In genomic region chr4:41613362-41613761, GRCh38 we compare ENCODE assay signal across 13 cellular contexts.
DNase-seq lines count a peak whose midpoint lies in the region; ATAC-seq and TF ChIP-seq lines count a peak whose summit lies in the region.
"Had no signal": no experiment of that assay in that cellular context is flagged by ENCODE, and none has a peak within 500 bp of the region (broad histone marks: within the 10 kb centered on the region; RNA-seq: fewer than 3 reads in every experiment).

No MANE protein-coding gene starts in this region.

- BruUV-seq in Caco-2 (replicated peaks; lab: Mats Ljungman, UMichigan) = no TSS peak

- H3K27me3 ChIP-seq in Caco-2 (replicated peaks; ENCODE audit: control insufficient read depth, insufficient read depth, low read length) (no peaks in the 10 kb centered on the region), left lung (no peaks in the 10 kb centered on the region)

- H3K36me3 ChIP-seq in Caco-2 (ENCODE audit: control insufficient read depth, insufficient read depth, low read length) (no peaks in the 10 kb centered on the region), left lung (peaks cover 0 to under 1% of the 10 kb centered on the region in 2 donors)

- H3K4me3 ChIP-seq in Caco-2 (ENCODE audit: low read depth, low read length) (no peak overlapping the region), astrocyte of the spinal cord (ENCODE audit: low read depth, low read length) (peak overlapping the region; percentile 13), left lung (no peak overlapping the region)
- H3K4me3 ChIP-seq: K562 had no signal

- H3K9me3 ChIP-seq in Caco-2 (no peaks in the 10 kb centered on the region), left lung (no peaks in the 10 kb centered on the region)

- no peak overlapping the region for H3K27ac Mint-ChIP-seq in Caco-2 (ENCODE audit: unreplicated experiment)
- H3K27ac Mint-ChIP-seq in activated T-helper 2 cell treated with anti-CD3 and anti-CD28 coated beads, Interferon-gamma antibody, Interleukin-2, Interleukin-4, amounts not matched to agents 10 μg/mL and 5 μg/mL and 100 μg/mL, durations not matched to agents 14 hours and 24 hours and 36 hours = no peak overlapping the region

- peaks cover 12% of the 10 kb centered on the region for H3K4me1 Mint-ChIP-seq in Caco-2 (ENCODE audit: low read depth, unreplicated experiment)
- H3K4me1 Mint-ChIP-seq in activated T-helper 2 cell treated with anti-CD3 and anti-CD28 coated beads, Interferon-gamma antibody, Interleukin-2, Interleukin-4, amounts not matched to agents 10 μg/mL and 5 μg/mL and 100 μg/mL, durations not matched to agents 14 hours and 24 hours and 36 hours (ENCODE audit: low read depth) = no peaks in the 10 kb centered on the region
- H3K4me1 Mint-ChIP-seq: CD14-positive monocyte had no signal

- H3K27me3 Mint-ChIP-seq in Caco-2 (ENCODE audit: insufficient read depth, unreplicated experiment) = no peaks in the 10 kb centered on the region
- H3K27me3 Mint-ChIP-seq in activated T-helper 2 cell treated with anti-CD3 and anti-CD28 coated beads, Interferon-gamma antibody, Interleukin-2, Interleukin-4, amounts not matched to agents 10 μg/mL and 5 μg/mL and 100 μg/mL, durations not matched to agents 14 hours and 24 hours and 36 hours (ENCODE audit: low read depth) = no peaks in the 10 kb centered on the region

- intact Hi-C loops in Caco-2 (cut with micrococcal nuclease; ENCODE audit: unreplicated experiment) = no loop called here
- intact Hi-C loops in activated T-helper 2 cell treated with anti-CD3 and anti-CD28 coated beads, Interferon-gamma antibody, Interleukin-2, Interleukin-4, amounts not matched to agents 10 μg/mL and 5 μg/mL and 100 μg/mL, durations not matched to agents 14 hours and 24 hours and 36 hours (cut with micrococcal nuclease) = no loop called here
- intact Hi-C loops in left lung (cut with DNase I) = no loop called here

- H3K36me3 Mint-ChIP-seq in Caco-2 (ENCODE audit: insufficient read depth, unreplicated experiment) = no peaks in the 10 kb centered on the region
- H3K36me3 Mint-ChIP-seq in activated T-helper 2 cell treated with anti-CD3 and anti-CD28 coated beads, Interferon-gamma antibody, Interleukin-2, Interleukin-4, amounts not matched to agents 10 μg/mL and 5 μg/mL and 100 μg/mL, durations not matched to agents 14 hours and 24 hours and 36 hours (ENCODE audit: low read depth) = no peaks in the 10 kb centered on the region
- H3K36me3 Mint-ChIP-seq: CD14-positive monocyte had no signal

- ATAC-seq in left lung (no peak), HG03432 (IDR thresholded peaks at IDR 0.05; ENCODE audit: unreplicated experiment) (no peak)
- ATAC-seq: K562, PC-3 had no signal

- peak overlapping the region in 1 of 2 donors; percentile 15 for H3K27ac ChIP-seq in left lung

- POLR2A ChIA-PET in Caco-2 (lab: Charles Lee) = no interaction called here

- H3K4me1 ChIP-seq in Caco-2 = peaks cover 15% of the 10 kb centered on the region
- peaks cover 5 to 18% of the 10 kb centered on the region in 2 donors for H3K4me1 ChIP-seq in left lung

- TF ChIP-seq CTCF in Caco-2 (IDR thresholded peaks at IDR 0.05; ENCODE audit: insufficient read depth in 1 of 2, low read depth in 1 of 2, low read length in 1 of 2, severe bottlenecking in 1 of 2, unreplicated experiment in 1 of 2) (no peak), astrocyte of the spinal cord (IDR thresholded peaks at IDR 0.05; ENCODE audit: low read depth, low read length) (no peak), left lung (IDR thresholded peaks at IDR 0.05) (no peak)

- DNase-seq in Caco-2 (no peak), astrocyte of the spinal cord (ENCODE audit: low read depth, low spot score) (no peak), iPS-NIHi7 (ENCODE audit: extremely low spot score) (peak; percentile 37), retina (peak; percentile 56), left lung (no peak), middle frontal gyrus (ENCODE audit: extremely low spot score, low spot score) (no peak)
- no peak for DNase-seq in activated T-helper 2 cell treated with anti-CD3 and anti-CD28 coated beads, Interferon-gamma antibody, Interleukin-2, Interleukin-4, amounts not matched to agents 10 μg/mL and 5 μg/mL and 100 μg/mL, durations not matched to agents 14 hours and 24 hours and 36 hours (ENCODE audit: low spot score)
- DNase-seq: activated T-cell treated with anti-CD3 and anti-CD28 coated beads, Interleukin-2, amount 50 U/mL, for 1 hour; PC-3; stimulated activated CD8-positive, alpha-beta memory T cell treated with anti-CD3 and anti-CD28 coated beads, Interleukin-4, amount 100 ng/mL, for 48 hours had no signal

- peak overlapping the region; percentile 33 for H3K4me3 Mint-ChIP-seq in Caco-2 (ENCODE audit: unreplicated experiment)
- H3K4me3 Mint-ChIP-seq in activated T-helper 2 cell treated with anti-CD3 and anti-CD28 coated beads, Interferon-gamma antibody, Interleukin-2, Interleukin-4, amounts not matched to agents 10 μg/mL and 5 μg/mL and 100 μg/mL, durations not matched to agents 14 hours and 24 hours and 36 hours (ENCODE audit: low read depth) = no peak overlapping the region
- H3K4me3 Mint-ChIP-seq: CD14-positive monocyte had no signal

- no peaks in the 10 kb centered on the region for H3K9me3 Mint-ChIP-seq in Caco-2 (ENCODE audit: unreplicated experiment)
- no peaks in the 10 kb centered on the region for H3K9me3 Mint-ChIP-seq in activated T-helper 2 cell treated with anti-CD3 and anti-CD28 coated beads, Interferon-gamma antibody, Interleukin-2, Interleukin-4, amounts not matched to agents 10 μg/mL and 5 μg/mL and 100 μg/mL, durations not matched to agents 14 hours and 24 hours and 36 hours

- in situ Hi-C loops in astrocyte of the spinal cord (cut with HindIII; ENCODE audit: low sequenced_read_pairs) = no loop called here

- CTCF ChIA-PET in Caco-2 (lab: Charles Lee) = no interaction called here

Comparison
In these comparisons a context has a peak if more than half of its experiments do, and no peak if none do; other contexts are left out.
1. DNase-seq: peak in iPS-NIHi7 (single experiment) and retina (single experiment); none in Caco-2 (0 of 2), astrocyte of the spinal cord (single experiment), activated T-helper 2 cell treated with anti-CD3 and anti-CD28 coated beads, Interferon-gamma antibody, Interleukin-2, Interleukin-4, amounts not matched to agents 10 μg/mL and 5 μg/mL and 100 μg/mL, durations not matched to agents 14 hours and 24 hours and 36 hours (single experiment), left lung (0 of 2) and middle frontal gyrus (single experiment).